ENCODE assay signal across 8 cellular contexts in genomic region chr7:131111081-131111576, GRCh38.
A peak's percentile ranks its signal among the peaks of the same experiment; 100 is the strongest.
DNase-seq lines count a peak whose midpoint lies in the region; ATAC-seq and TF ChIP-seq lines count a peak whose summit lies in the region.

No MANE protein-coding gene starts in this region.

- peak overlapping the region; percentile 61 to 98 (median 74) for H3K4me3 Mint-ChIP-seq in CD8-positive, alpha-beta memory T cell
- H3K4me3 Mint-ChIP-seq in naive thymus-derived CD4-positive, alpha-beta T cell: peak overlapping the region; percentile 71 to 99 (median 88)

- peaks cover 26% of the 10 kb centered on the region for H3K4me1 ChIP-seq in CD8-positive, alpha-beta memory T cell (ENCODE audit: insufficient read depth, low read length)
- H3K4me1 ChIP-seq in naive thymus-derived CD4-positive, alpha-beta T cell (ENCODE audit: control insufficient read depth in 2 of 2, insufficient read depth in 2 of 2, low read length in 2 of 2): peaks cover 18 to 24% of the 10 kb centered on the region in 2 donors

- DNase-seq in CD8-positive, alpha-beta memory T cell: peak in 2 of 5 donors; percentile 33 to 58
- peak; percentile 81 for DNase-seq in HT-29 (ENCODE audit: low spot score)
- peak; percentile 68 for DNase-seq in SKM-1 treated with dmso at 0.1 percent for 144 hours (lab: John Stamatoyannopoulos, UW; ENCODE audit: unreplicated experiment)
- peak; percentile 68 for DNase-seq in epithelial cell of esophagus (ENCODE audit: low read depth)
- DNase-seq in naive thymus-derived CD4-positive, alpha-beta T cell: peak in 5 of 9 donors; percentile 33 to 55 (median 50)
- DNase-seq in amniotic stem cell (lab: John Stamatoyannopoulos, UW): no peak
- DNase-seq in activated CD4-positive, alpha-beta T cell treated with anti-CD3 and anti-CD28 coated beads, Interleukin-2, amount 50 U/mL, for 4 hours: no peak
- DNase-seq in iPS-NIHi7 (ENCODE audit: extremely low spot score): no peak

- no peak for TF ChIP-seq CTCF in epithelial cell of esophagus (IDR thresholded peaks at IDR 0.05; ENCODE audit: insufficient read depth, low read depth, low read length, missing control alignments)

- no peaks in the 10 kb centered on the region for H3K9me3 ChIP-seq in CD8-positive, alpha-beta memory T cell (ENCODE audit: low read length)
- no peaks in the 10 kb centered on the region for H3K9me3 ChIP-seq in naive thymus-derived CD4-positive, alpha-beta T cell (ENCODE audit: control insufficient read depth in 2 of 3, low read length in 3 of 3)

- no peak overlapping the region for H3K4me3 ChIP-seq in CD8-positive, alpha-beta memory T cell (ENCODE audit: low read length)
- no peak overlapping the region for H3K4me3 ChIP-seq in epithelial cell of esophagus (ENCODE audit: low read length)
- H3K4me3 ChIP-seq in naive thymus-derived CD4-positive, alpha-beta T cell (ENCODE audit: low read length): no peak overlapping the region

- CTCF ChIA-PET in CD8-positive, alpha-beta memory T cell (lab: Charles Lee): interaction anchor here (1.4 to 3.1 kb wide), 2 partner anchors 78 to 111 kb away, joined by 3 to 10 read pairs; no protein-coding TSS in a partner anchor
- CTCF ChIA-PET in naive thymus-derived CD4-positive, alpha-beta T cell (lab: Charles Lee): no interaction called here

- no peak overlapping the region for H3K27ac ChIP-seq in CD8-positive, alpha-beta memory T cell (ENCODE audit: low read depth, low read length)
- no peak overlapping the region for H3K27ac ChIP-seq in naive thymus-derived CD4-positive, alpha-beta T cell (ENCODE audit: low read depth, low read length)

- intact Hi-C loops in naive thymus-derived CD4-positive, alpha-beta T cell (cut with micrococcal nuclease): loop anchor here in 1 of 2 donors (5.0 kb wide), 1 partner anchor 36 kb away; no protein-coding TSS in a partner anchor

- H3K36me3 ChIP-seq in CD8-positive, alpha-beta memory T cell (ENCODE audit: insufficient read depth, low read length): no peaks in the 10 kb centered on the region
- peaks cover 0 to 22% (median 0%) of the 10 kb centered on the region in 3 experiments for H3K36me3 ChIP-seq in naive thymus-derived CD4-positive, alpha-beta T cell (ENCODE audit: control insufficient read depth in 2 of 3, insufficient read depth in 3 of 3, low read length in 3 of 3)

- H3K9me3 Mint-ChIP-seq in CD8-positive, alpha-beta memory T cell: peaks cover 0 to 5% (median 0%) of the 10 kb centered on the region in 5 donors
- peaks cover 0 to 13% (median 0%) of the 10 kb centered on the region in 11 donors for H3K9me3 Mint-ChIP-seq in naive thymus-derived CD4-positive, alpha-beta T cell

- peaks cover 0 to 23% (median 1%) of the 10 kb centered on the region in 3 donors for H3K36me3 Mint-ChIP-seq in CD8-positive, alpha-beta memory T cell
- peaks cover 0 to 15% (median 5%) of the 10 kb centered on the region in 5 donors for H3K36me3 Mint-ChIP-seq in naive thymus-derived CD4-positive, alpha-beta T cell

- no peaks in the 10 kb centered on the region for H3K27me3 ChIP-seq in CD8-positive, alpha-beta memory T cell (ENCODE audit: insufficient read depth, low read length, poor library complexity, severe bottlenecking)
- H3K27me3 ChIP-seq in naive thymus-derived CD4-positive, alpha-beta T cell (ENCODE audit: control insufficient read depth in 2 of 2, insufficient read depth in 2 of 2, low read length in 2 of 2): no peaks in the 10 kb centered on the region

- peaks cover 26 to 46% (median 36%) of the 10 kb centered on the region in 3 donors for H3K4me1 Mint-ChIP-seq in CD8-positive, alpha-beta memory T cell
- H3K4me1 Mint-ChIP-seq in naive thymus-derived CD4-positive, alpha-beta T cell: peaks cover 24 to 45% (median 29%) of the 10 kb centered on the region in 7 donors

- POLR2A ChIA-PET in CD8-positive, alpha-beta memory T cell (lab: Charles Lee): interaction anchor here (0.5 to 0.6 kb wide), 2 partner anchors 120 to 123 kb away, joined by 3 read pairs; no protein-coding TSS in a partner anchor
- POLR2A ChIA-PET in naive thymus-derived CD4-positive, alpha-beta T cell (lab: Charles Lee): no interaction called here

- peak overlapping the region in 7 of 8 donors; percentile 67 to 100 (median 85) for H3K27ac Mint-ChIP-seq in CD8-positive, alpha-beta memory T cell
- H3K27ac Mint-ChIP-seq in naive thymus-derived CD4-positive, alpha-beta T cell: peak overlapping the region; percentile 63 to 100 (median 85)

- peaks cover 0 to 14% of the 10 kb centered on the region in 2 donors for H3K27me3 Mint-ChIP-seq in CD8-positive, alpha-beta memory T cell
- peaks cover 0 to 23% (median 0%) of the 10 kb centered on the region in 5 donors for H3K27me3 Mint-ChIP-seq in naive thymus-derived CD4-positive, alpha-beta T cell

- peak; percentile 8 for ATAC-seq in naive thymus-derived CD4-positive, alpha-beta T cell

Comparison
In these comparisons a context has a peak if more than half of its experiments do, and no peak if none do; other contexts are left out.
1. DNase-seq: peak in HT-29 (single experiment), SKM-1 treated with dmso at 0.1 percent for 144 hours (single experiment), epithelial cell of esophagus (single experiment) and naive thymus-derived CD4-positive, alpha-beta T cell (5 of 9); none in amniotic stem cell (single experiment), activated CD4-positive, alpha-beta T cell treated with anti-CD3 and anti-CD28 coated beads, Interleukin-2, amount 50 U/mL, for 4 hours (0 of 2) and iPS-NIHi7 (single experiment).